In the genomic region with DNA sequence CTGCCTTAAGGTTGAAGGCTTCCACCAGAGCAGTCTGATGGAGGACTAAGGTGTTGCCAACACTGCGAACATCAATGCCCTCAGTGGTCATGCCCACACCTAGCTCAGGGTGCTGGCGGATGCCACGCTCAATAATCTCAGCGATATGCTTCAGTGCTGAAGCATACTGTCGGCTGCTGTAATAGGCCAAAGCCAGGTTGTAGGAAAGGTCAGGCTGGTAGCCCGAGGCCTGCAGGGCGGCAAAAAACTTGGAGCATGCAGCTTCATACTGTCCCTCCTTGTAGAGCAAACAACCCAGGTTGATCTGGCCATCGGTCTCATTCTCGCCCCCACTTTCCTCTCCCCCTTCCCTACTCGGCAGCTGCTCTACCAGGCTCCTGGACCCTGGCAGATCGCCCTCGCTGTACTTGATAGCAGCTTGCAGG, we compare ENCODE assay signal across 8 cellular contexts.
DNase-seq lines count a peak whose midpoint lies in the region; ATAC-seq and TF ChIP-seq lines count a peak whose summit lies in the region.

No MANE protein-coding gene starts in this region.

- H3K4me1 ChIP-seq in NT2/D1 (ENCODE audit: insufficient read depth, insufficient read length), result no peaks in the 10 kb centered on the region
- no peaks in the 10 kb centered on the region for H3K4me1 ChIP-seq in endodermal cell (ENCODE audit: control insufficient read depth, insufficient read depth, low read length)

- peak overlapping the region; percentile 80 for H3K4me3 Mint-ChIP-seq in endodermal cell

- no peaks in the 10 kb centered on the region for H3K27me3 ChIP-seq in NT2/D1 (ENCODE audit: insufficient read depth, insufficient read length)
- H3K27me3 ChIP-seq in endodermal cell (ENCODE audit: control insufficient read depth, insufficient read depth, low read length, poor library complexity, severe bottlenecking), result no peaks in the 10 kb centered on the region

- no peak for TF ChIP-seq CTCF in endodermal cell (conservative IDR thresholded peaks at IDR 0.05)

- DNase-seq in DMS53 treated with DMSO at 0.1 percent for 48 hours (lab: John Stamatoyannopoulos, UW; ENCODE audit: unreplicated experiment) (peak; percentile 63), DMS53 (lab: John Stamatoyannopoulos, UW) (no peak), NT2/D1 (ENCODE audit: low read depth, low spot score) (no peak), endodermal cell (no peak), myocyte (ENCODE audit: low read depth) (peak; percentile 51), NCI-H1048 (lab: John Stamatoyannopoulos, UW) (no peak), middle frontal gyrus (ENCODE audit: extremely low spot score, low spot score) (no peak)

- H3K4me3 ChIP-seq in NT2/D1 (ENCODE audit: insufficient read length, low read depth) (peak overlapping the region; percentile 85), endodermal cell (ENCODE audit: low read length) (peak overlapping the region; percentile 96)

- no peaks in the 10 kb centered on the region for H3K4me1 Mint-ChIP-seq in endodermal cell

- H3K36me3 ChIP-seq in NT2/D1 (ENCODE audit: insufficient read depth, insufficient read length, low read length), result no peaks in the 10 kb centered on the region
- H3K36me3 ChIP-seq in endodermal cell (ENCODE audit: control insufficient read depth, insufficient read depth, low read length), result no peaks in the 10 kb centered on the region

- H3K27ac ChIP-seq in endodermal cell (ENCODE audit: low read depth, low read length), result peak overlapping the region; percentile 96

- 82 to 86% methylated on average over 8 to 12 of the region's 12 CpGs for WGBS in endodermal cell (ENCODE audit: insufficient coverage in 1 of 2, insufficient read length in 1 of 2), 2 experiments

- H3K27me3 Mint-ChIP-seq in endodermal cell (ENCODE audit: insufficient read depth), result no peaks in the 10 kb centered on the region

- no peak for ATAC-seq in HG03565 (IDR thresholded peaks at IDR 0.05; ENCODE audit: unreplicated experiment)

- H3K9me3 ChIP-seq in NT2/D1 (ENCODE audit: insufficient read depth, low read length) (peaks cover 14% of the 10 kb centered on the region; the same call in 1 of the 2 replicates), endodermal cell (ENCODE audit: control insufficient read depth, low read length) (peaks cover under 1% of the 10 kb centered on the region)

- H3K9me3 Mint-ChIP-seq in endodermal cell, result peaks cover 4% of the 10 kb centered on the region

- peaks cover 6% of the 10 kb centered on the region for H3K36me3 Mint-ChIP-seq in endodermal cell (ENCODE audit: low read depth)

- H3K9ac ChIP-seq in NT2/D1 (ENCODE audit: insufficient read length, low read depth) (peak overlapping the region; percentile 89), endodermal cell (ENCODE audit: extremely low read depth, low read length, poor library complexity, severe bottlenecking) (peak overlapping the region; percentile 98)

- H3K27ac Mint-ChIP-seq in endodermal cell, result peak overlapping the region; percentile 99

Comparison
In these comparisons a context has a peak if more than half of its experiments do, and no peak if none do; other contexts are left out.
1. DNase-seq: peak in DMS53 treated with DMSO at 0.1 percent for 48 hours (single experiment) and myocyte (single experiment); none in DMS53 (single experiment), NT2/D1 (single experiment), endodermal cell (single experiment), NCI-H1048 (single experiment) and middle frontal gyrus (single experiment).